In genomic region chr7:87220734-87221215, GRCh38 we compare ENCODE assay signal across 8 cellular contexts. TPM values are rescaled to one million over a fixed set of nuclear protein-coding genes. Genes with fewer than 3 reads are reported as not detected.
DNase-seq lines count a peak whose midpoint lies in the region; ATAC-seq and TF ChIP-seq lines count a peak whose summit lies in the region.

No MANE protein-coding gene starts in this region.

- no peaks in the 10 kb centered on the region for H3K27me3 ChIP-seq in BJ (ENCODE audit: control insufficient read depth, insufficient read depth, low read length)
- H3K27me3 ChIP-seq in stomach = no peaks in the 10 kb centered on the region

- H3K36me3 ChIP-seq in BJ (ENCODE audit: control insufficient read depth, insufficient read depth, low read length) (no peaks in the 10 kb centered on the region; the same call in 1 of the 2 replicates), stomach (no peaks in the 10 kb centered on the region)

- peak overlapping the region; percentile 90 for H3K4me3 ChIP-seq in BJ (ENCODE audit: low read depth, low read length)
- peak overlapping the region; percentile 71 to 95 (median 86) for H3K4me3 ChIP-seq in stomach

- peaks cover 35% of the 10 kb centered on the region for H3K4me1 Mint-ChIP-seq in HFFc6 (ENCODE audit: low read depth)
- peaks cover 21% of the 10 kb centered on the region for H3K4me1 Mint-ChIP-seq in activated naive CD8-positive, alpha-beta T cell treated with anti-CD3 and anti-CD28 coated beads, Interleukin-2, amount 10 ng/mL, durations not matched to agents 7 days and 5 days

- intact Hi-C loops in stomach (cut with DNase I; ENCODE audit: low total_unique reads) = loop anchor here (10.0 kb wide), 1 partner anchor 56 kb away; no protein-coding TSS in a partner anchor

- no peaks in the 10 kb centered on the region; the same call in 1 of the 2 replicates for H3K27me3 Mint-ChIP-seq in HFFc6 (ENCODE audit: insufficient read depth)
- H3K27me3 Mint-ChIP-seq in activated naive CD8-positive, alpha-beta T cell treated with anti-CD3 and anti-CD28 coated beads, Interleukin-2, amount 10 ng/mL, durations not matched to agents 7 days and 5 days = peaks cover 6% of the 10 kb centered on the region

- 1 to 11% (median 4%) methylated on average over 17 of the region's 17 CpGs for WGBS in stomach, 5 donors

- peak overlapping the region in 4 of 5 donors; percentile 88 to 94 (median 90) for H3K27ac ChIP-seq in stomach

- no peak for TF ChIP-seq POLR2A in stomach (IDR thresholded peaks at IDR 0.05)

- no peaks in the 10 kb centered on the region for H3K9me3 ChIP-seq in stomach

- TF ChIP-seq CTCF in BJ (IDR thresholded peaks at IDR 0.05; ENCODE audit: insufficient read depth, low read depth, low read length) = no peak
- TF ChIP-seq CTCF in HFFc6 (IDR thresholded peaks at IDR 0.05) = no peak
- TF ChIP-seq CTCF in stomach (IDR thresholded peaks at IDR 0.05) = no peak

- H3K9me3 Mint-ChIP-seq in HFFc6 = no peaks in the 10 kb centered on the region
- H3K9me3 Mint-ChIP-seq in activated naive CD8-positive, alpha-beta T cell treated with anti-CD3 and anti-CD28 coated beads, Interleukin-2, amount 10 ng/mL, durations not matched to agents 7 days and 5 days = no peaks in the 10 kb centered on the region

- peak overlapping the region; percentile 50; the same call in 1 of the 2 replicates for H3K27ac Mint-ChIP-seq in HFFc6
- peak overlapping the region; percentile 99 for H3K27ac Mint-ChIP-seq in activated naive CD8-positive, alpha-beta T cell treated with anti-CD3 and anti-CD28 coated beads, Interleukin-2, amount 10 ng/mL, durations not matched to agents 7 days and 5 days

- TF ChIP-seq EP300 in stomach (IDR thresholded peaks at IDR 0.05) = no peak

- H3K36me3 Mint-ChIP-seq in HFFc6 (ENCODE audit: low read depth) = no peaks in the 10 kb centered on the region
- peaks cover 6% of the 10 kb centered on the region for H3K36me3 Mint-ChIP-seq in activated naive CD8-positive, alpha-beta T cell treated with anti-CD3 and anti-CD28 coated beads, Interleukin-2, amount 10 ng/mL, durations not matched to agents 7 days and 5 days

- H3K4me3 Mint-ChIP-seq in HFFc6 = peak overlapping the region; percentile 95
- H3K4me3 Mint-ChIP-seq in activated naive CD8-positive, alpha-beta T cell treated with anti-CD3 and anti-CD28 coated beads, Interleukin-2, amount 10 ng/mL, durations not matched to agents 7 days and 5 days = peak overlapping the region; percentile 98

- no peak for ATAC-seq in activated naive CD8-positive, alpha-beta T cell treated with anti-CD3 and anti-CD28 coated beads, Interleukin-2, amount 10 ng/mL, durations not matched to agents 7 days and 5 days (ENCODE audit: low read depth)
- no peak for ATAC-seq in HG03378 (IDR thresholded peaks at IDR 0.05; ENCODE audit: unreplicated experiment)

- peaks cover 25 to 41% (median 36%) of the 10 kb centered on the region in 4 donors for H3K4me1 ChIP-seq in stomach

- DNase-seq in BJ (ENCODE audit: low read depth) (no peak), HFFc6 (peak; percentile 39), kidney glomerular epithelial cell (lab: John Stamatoyannopoulos, UW) (peak; percentile 51), stomach (no peak), SW 1271 (lab: John Stamatoyannopoulos, UW) (no peak)
- DNase-seq in activated naive CD8-positive, alpha-beta T cell treated with anti-CD3 and anti-CD28 coated beads, Interleukin-2, amount 10 ng/mL, durations not matched to agents 7 days and 5 days = no peak
- DNase-seq in stimulated activated CD4-positive, alpha-beta T cell treated with anti-CD3 and anti-CD28 coated beads, Interleukin-2, amount 100 ng/mL, for 48 hours = no peak

- CTCF ChIA-PET in BJ (lab: Yijun Ruan, JAX) = interaction anchor here (0.8 to 1.9 kb wide), 4 partner anchors 9 to 17 kb away, joined by 3 to 5 read pairs (median 4); no protein-coding TSS in a partner anchor

- POLR2A ChIA-PET in BJ (lab: Charles Lee) = interaction anchor here (0.5 to 2.3 kb wide), 2 partner anchors 10 to 68 kb away, joined by 4 to 23 read pairs; partner anchors contain the start of gene DMTF1
- POLR2A ChIA-PET in activated naive CD8-positive, alpha-beta T cell treated with anti-CD3 and anti-CD28 coated beads, Interleukin-2, amount 10 ng/mL, durations not matched to agents 7 days and 5 days (lab: Charles Lee) = interaction anchor here (0.6 to 6.5 kb wide), 9 partner anchors 9 to 124 kb away, joined by 3 to 119 read pairs (median 5); partner anchors contain the start of genes CROT and DMTF1

RNA-seq across cellular contexts. Expression of gene TMEM243, which starts 1.2 kb away (rescaled TPM):
- polyA plus RNA-seq in BJ (2011; rRNA removed) (23.6 and 34.6 TPM in 2 replicates), stomach (10 to 100 TPM; 21.3 to 32.1 (median 22.7) TPM)
- 9.3 and 11.3 TPM in 2 replicates for polyA minus RNA-seq in BJ (2011; rRNA and poly(A)+ RNA removed)
- 10 to 100 TPM; 16.3 to 20.9 (median 17.2) TPM for total RNA-seq in HFFc6 (2021; fragmentation: NEBNext Ultra II Directional; extraction: Animal tissue kit (Norgen Biotek cat#: 25700))
- 10 to 100 TPM; 56.1 to 59.5 TPM for total RNA-seq in activated naive CD8-positive, alpha-beta T cell treated with anti-CD3 and anti-CD28 coated beads, Interleukin-2, amount 10 ng/mL, durations not matched to agents 7 days and 5 days
- 10 to 100 TPM in 4 of 5 donors, 1 to 10 TPM in 1; 4.3 to 68.8 (median 34.8) TPM for total RNA-seq in stomach

Comparison
In these comparisons a context has a peak if more than half of its experiments do, and no peak if none do; other contexts are left out.
1. DNase-seq: peak in HFFc6 (single experiment) and kidney glomerular epithelial cell (single experiment); none in BJ (single experiment), activated naive CD8-positive, alpha-beta T cell treated with anti-CD3 and anti-CD28 coated beads, Interleukin-2, amount 10 ng/mL, durations not matched to agents 7 days and 5 days (single experiment), stomach (single experiment), SW 1271 (0 of 2) and stimulated activated CD4-positive, alpha-beta T cell treated with anti-CD3 and anti-CD28 coated beads, Interleukin-2, amount 100 ng/mL, for 48 hours (0 of 2).